ENCODE assay signal across 9 cellular contexts in the genomic region with DNA sequence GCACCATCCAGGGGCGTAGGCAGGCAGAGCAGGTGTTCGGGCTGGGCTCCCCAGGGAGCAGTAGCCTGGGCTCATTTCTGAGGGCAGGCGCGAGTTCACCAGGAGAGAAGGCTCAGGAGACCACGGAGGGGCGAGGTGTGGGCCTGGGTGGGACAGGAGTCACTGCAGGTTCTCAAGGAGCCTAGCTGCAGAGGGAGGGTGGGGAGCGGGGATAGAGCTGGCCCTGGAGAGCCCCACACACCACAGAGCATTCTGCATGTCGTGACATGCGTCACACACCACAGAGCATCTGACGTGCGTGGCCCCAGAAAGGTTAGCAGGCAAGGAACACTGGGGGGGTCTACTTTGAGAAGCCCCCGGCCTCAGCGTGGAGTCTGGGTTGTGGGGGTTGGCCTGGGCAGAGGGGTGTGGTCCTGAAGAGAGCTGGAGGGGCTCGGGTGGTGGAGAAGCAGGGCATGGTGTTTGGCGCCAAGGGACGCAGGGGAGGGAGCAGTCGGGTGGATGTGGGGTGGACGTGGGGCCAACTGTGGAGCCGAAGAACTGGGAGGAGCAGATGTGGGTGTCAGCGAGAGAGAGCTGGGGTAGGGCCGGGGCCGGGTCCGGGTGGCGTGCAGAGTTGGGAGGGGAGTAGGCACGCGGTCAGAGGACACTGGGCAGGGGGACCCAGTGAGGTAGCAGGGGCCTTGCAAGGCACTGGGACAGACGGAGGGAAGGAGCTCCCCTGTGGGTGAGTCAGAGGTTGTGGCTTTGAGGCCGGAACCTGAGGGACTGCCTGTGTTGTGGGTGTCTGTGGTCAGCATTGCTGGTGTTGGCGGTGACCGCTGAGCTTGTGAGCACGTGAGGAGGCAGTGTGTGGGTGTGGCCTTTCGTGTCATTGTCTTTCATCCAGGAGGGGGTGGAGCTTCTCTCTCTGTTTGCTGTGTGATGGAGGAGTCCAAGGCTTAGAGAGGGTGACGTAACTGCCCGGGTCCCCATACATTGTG. TPM values are rescaled to one million over a fixed set of nuclear protein-coding genes. Genes with fewer than 3 reads are reported as not detected.
DNase-seq lines count a peak whose midpoint lies in the region; ATAC-seq and TF ChIP-seq lines count a peak whose summit lies in the region.
"Had no signal": no experiment of that assay in that cellular context is flagged by ENCODE, and none has a peak within 500 bp of the region (broad histone marks: within the 10 kb centered on the region; RNA-seq: fewer than 3 reads in every experiment).

No MANE protein-coding gene starts in this region.

- intact Hi-C loops in PC-9 (cut with micrococcal nuclease; ENCODE audit: unreplicated experiment) (no loop called here), head of caudate nucleus (cut with DNase I) (no loop called here)

- H3K27me3 ChIP-seq in PC-9 (ENCODE audit: insufficient read depth, low read depth): no peaks in the 10 kb centered on the region

- H3F3A ChIP-seq in PC-9 (ENCODE audit: insufficient read depth, low read depth): peaks cover 14% of the 10 kb centered on the region; the same call in 1 of the 2 replicates

- no peaks in the 10 kb centered on the region for H3K4me1 ChIP-seq in PC-9 (replicated peaks; ENCODE audit: insufficient read depth)

- no peaks in the 10 kb centered on the region for H3K9me3 ChIP-seq in PC-9 (ENCODE audit: insufficient read depth, low read depth)
- H3K9me3 ChIP-seq: neutrophil had no signal

- H2AFZ ChIP-seq in PC-9: no peak overlapping the region

- peaks cover 15% of the 10 kb centered on the region for H3K27me3 Mint-ChIP-seq in activated naive CD4-positive, alpha-beta T cell treated with anti-CD3 and anti-CD28 coated beads, Interleukin-2, amount 10 ng/mL, durations not matched to agents 7 days and 5 days
- H3K27me3 Mint-ChIP-seq in endothelial cell (ENCODE audit: unreplicated experiment): peaks cover 15% of the 10 kb centered on the region

- no peaks in the 10 kb centered on the region for H3K9me3 Mint-ChIP-seq in activated naive CD4-positive, alpha-beta T cell treated with anti-CD3 and anti-CD28 coated beads, Interleukin-2, amount 50 U/mL, for 72 hours
- H3K9me3 Mint-ChIP-seq in activated naive CD4-positive, alpha-beta T cell treated with anti-CD3 and anti-CD28 coated beads, Interleukin-2, amount 10 ng/mL, durations not matched to agents 7 days and 5 days: no peaks in the 10 kb centered on the region
- H3K9me3 Mint-ChIP-seq in endothelial cell (ENCODE audit: unreplicated experiment): no peaks in the 10 kb centered on the region

- peaks cover 82% of the 10 kb centered on the region for H4K20me1 ChIP-seq in PC-9 (ENCODE audit: insufficient read depth)

- ATAC-seq in activated naive CD4-positive, alpha-beta T cell treated with anti-CD3 and anti-CD28 coated beads, Interleukin-2, amount 50 U/mL, for 72 hours: peak; percentile 58 to 93
- ATAC-seq in GM18517 (IDR thresholded peaks at IDR 0.05; ENCODE audit: unreplicated experiment): no peak

- BruUV-seq in PC-9 (replicated peaks; lab: Mats Ljungman, UMichigan): no TSS peak

- no peak for TF ChIP-seq CTCF in PC-9 (conservative IDR thresholded peaks at IDR 0.05)
- TF ChIP-seq CTCF in endothelial cell (IDR thresholded peaks at IDR 0.05; ENCODE audit: unreplicated experiment): no peak

- H3K79me2 ChIP-seq in PC-9 (ENCODE audit: low read depth): peaks cover 9% of the 10 kb centered on the region; the same call in 1 of the 2 replicates

- no peak overlapping the region for H3K27ac ChIP-seq in PC-9
- H3K27ac ChIP-seq: neutrophil had no signal

- no peak overlapping the region for H3K4me3 Mint-ChIP-seq in activated naive CD4-positive, alpha-beta T cell treated with anti-CD3 and anti-CD28 coated beads, Interleukin-2, amount 10 ng/mL, durations not matched to agents 7 days and 5 days
- peak overlapping the region; percentile 74 for H3K4me3 Mint-ChIP-seq in endothelial cell (ENCODE audit: unreplicated experiment)

- no peak overlapping the region for H3K4me2 ChIP-seq in PC-9

- H3K27ac Mint-ChIP-seq in activated naive CD4-positive, alpha-beta T cell treated with anti-CD3 and anti-CD28 coated beads, Interleukin-2, amount 50 U/mL, for 72 hours: peak overlapping the region in 1 of 2 donors; percentile 61
- H3K27ac Mint-ChIP-seq in activated naive CD4-positive, alpha-beta T cell treated with anti-CD3 and anti-CD28 coated beads, Interleukin-2, amount 10 ng/mL, durations not matched to agents 7 days and 5 days: no peak overlapping the region
- H3K27ac Mint-ChIP-seq in endothelial cell (ENCODE audit: unreplicated experiment): peak overlapping the region; percentile 30

- no peaks in the 10 kb centered on the region for H3K4me1 Mint-ChIP-seq in activated naive CD4-positive, alpha-beta T cell treated with anti-CD3 and anti-CD28 coated beads, Interleukin-2, amount 10 ng/mL, durations not matched to agents 7 days and 5 days
- H3K4me1 Mint-ChIP-seq in endothelial cell (ENCODE audit: unreplicated experiment): peaks cover 5% of the 10 kb centered on the region

- H3K36me3 ChIP-seq in PC-9 (ENCODE audit: low read depth): peaks cover 57% of the 10 kb centered on the region
- H3K36me3 ChIP-seq: neutrophil had no signal

- CTCF ChIA-PET in activated naive CD4-positive, alpha-beta T cell treated with anti-CD3 and anti-CD28 coated beads, Interleukin-2, amount 10 ng/mL, durations not matched to agents 7 days and 5 days (lab: Charles Lee): no interaction called here
- CTCF ChIA-PET in PC-9 (lab: Charles Lee): interaction anchor here (0.7 kb wide), 1 partner anchor 523 kb away, joined by 4 read pairs; no protein-coding TSS in a partner anchor

- H3K9me2 ChIP-seq in PC-9 (ENCODE audit: insufficient read depth): no peaks in the 10 kb centered on the region

- H3K4me3 ChIP-seq in PC-9: no peak overlapping the region

- peaks cover 6 to 21% of the 10 kb centered on the region in 2 donors for H3K36me3 Mint-ChIP-seq in activated naive CD4-positive, alpha-beta T cell treated with anti-CD3 and anti-CD28 coated beads, Interleukin-2, amount 50 U/mL, for 72 hours
- no peaks in the 10 kb centered on the region for H3K36me3 Mint-ChIP-seq in activated naive CD4-positive, alpha-beta T cell treated with anti-CD3 and anti-CD28 coated beads, Interleukin-2, amount 10 ng/mL, durations not matched to agents 7 days and 5 days
- H3K36me3 Mint-ChIP-seq in endothelial cell (ENCODE audit: low read depth, unreplicated experiment): peaks cover 59% of the 10 kb centered on the region

- POLR2A ChIA-PET in PC-9 (lab: Charles Lee; ENCODE audit: unreplicated experiment): interaction anchor here (0.7 kb wide), 1 partner anchor 142 kb away, joined by 4 read pairs; no protein-coding TSS in a partner anchor

- DNase-seq in activated naive CD4-positive, alpha-beta T cell treated with anti-CD3 and anti-CD28 coated beads, Interleukin-2, amount 50 U/mL, for 72 hours (ENCODE audit: low spot score in 2 of 2): peak in 1 of 2 donors; percentile 78
- DNase-seq in activated naive CD4-positive, alpha-beta T cell treated with anti-CD3 and anti-CD28 coated beads, Interleukin-2, amount 10 ng/mL, durations not matched to agents 7 days and 5 days: no peak
- DNase-seq in PC-9 (peak; percentile 49 to 89), endothelial cell (ENCODE audit: low spot score) (no peak), SHP77 (lab: John Stamatoyannopoulos, UW) (no peak), head of caudate nucleus (no peak)
- DNase-seq in stimulated activated CD8-positive, alpha-beta memory T cell treated with anti-CD3 and anti-CD28 coated beads, Interleukin-15, amount 100 ng/mL, for 48 hours (ENCODE audit: low read depth in 2 of 2): peak; percentile 51 to 68

RNA-seq across cellular contexts. Expression of a gene that starts 25.5 kb away (rescaled TPM):
- total RNA-seq in activated naive CD4-positive, alpha-beta T cell treated with anti-CD3 and anti-CD28 coated beads, Interleukin-2, amount 50 U/mL, for 72 hours: 10 to 100 TPM in 1 of 2 donors, 1 to 10 TPM in 1; 9.7 to 45.1 TPM
- 533 and 570 TPM in 2 replicates for total RNA-seq in PC-9 (2021)
- 458 TPM for total RNA-seq in endothelial cell (ENCODE audit: unreplicated experiment)

Comparison
In these comparisons a context has a peak if more than half of its experiments do, and no peak if none do; other contexts are left out.
1. DNase-seq: peak in PC-9 (2 of 2) and stimulated activated CD8-positive, alpha-beta memory T cell treated with anti-CD3 and anti-CD28 coated beads, Interleukin-15, amount 100 ng/mL, for 48 hours (2 of 2); none in activated naive CD4-positive, alpha-beta T cell treated with anti-CD3 and anti-CD28 coated beads, Interleukin-2, amount 10 ng/mL, durations not matched to agents 7 days and 5 days (single experiment), endothelial cell (single experiment), SHP77 (0 of 2) and head of caudate nucleus (0 of 42).